31 cellular contexts compared by ENCODE assay signal in genomic region chr7:84538268-84538667, GRCh38.
"Had no signal": no experiment of that assay in that cellular context is flagged by ENCODE, and none has a peak within 500 bp of the region (broad histone marks: within the 10 kb centered on the region; RNA-seq: fewer than 3 reads in every experiment).

No MANE protein-coding gene starts in this region.

- H3K36me3 ChIP-seq: adrenal gland, Peyer's patch, SJSA1 had no signal

- H3K4me1 ChIP-seq: adrenal gland, body of pancreas, Peyer's patch had no signal

- H3K27me3 ChIP-seq: adrenal gland, body of pancreas, Peyer's patch, SJSA1 had no signal

- H3K4me1 Mint-ChIP-seq: activated naive CD4-positive, alpha-beta T cell treated with anti-CD3 and anti-CD28 coated beads, Interleukin-2, amount 10 ng/mL, durations not matched to agents 7 days and 5 days; activated naive CD8-positive, alpha-beta T cell treated with anti-CD3 and anti-CD28 coated beads, Interleukin-2, amount 10 ng/mL, durations not matched to agents 7 days and 5 days had no signal

- H3K4me3 ChIP-seq: adrenal gland, body of pancreas, Peyer's patch, SJSA1 had no signal

- FAIRE-seq: bronchial epithelial cell had no signal

- H3K4me3 Mint-ChIP-seq: activated CD8-positive, alpha-beta T cell treated with anti-CD3 and anti-CD28 coated beads for 36 hours; activated naive CD4-positive, alpha-beta T cell treated with anti-CD3 and anti-CD28 coated beads, Interleukin-2, amount 10 ng/mL, durations not matched to agents 7 days and 5 days; activated naive CD8-positive, alpha-beta T cell treated with anti-CD3 and anti-CD28 coated beads, Interleukin-2, amount 10 ng/mL, durations not matched to agents 7 days and 5 days; activated T-cell treated with anti-CD3 and anti-CD28 coated beads, Interleukin-2, amount 50 U/mL, for 72 hours; T-helper 1 cell treated with Interleukin-12 subunit alpha and Interleukin-12 subunit beta and Interleukin-4 antibody, amounts not matched to agents 30 μg/mL and 1 μg/mL, for 36 hours had no signal

- H3K36me3 Mint-ChIP-seq: activated naive CD4-positive, alpha-beta T cell treated with anti-CD3 and anti-CD28 coated beads, Interleukin-2, amount 10 ng/mL, durations not matched to agents 7 days and 5 days; activated naive CD8-positive, alpha-beta T cell treated with anti-CD3 and anti-CD28 coated beads, Interleukin-2, amount 10 ng/mL, durations not matched to agents 7 days and 5 days had no signal

- DNase-seq: activated CD4-positive, alpha-beta T cell treated with anti-CD3 and anti-CD28 coated beads for 4 hours; activated CD8-positive, alpha-beta memory T cell treated with anti-CD3 and anti-CD28 coated beads, Interleukin-2, amount 50 U/mL, for 4 hours; activated CD8-positive, alpha-beta T cell treated with anti-CD3 and anti-CD28 coated beads for 36 hours; activated gamma-delta T cell treated with Interleukin-2 at 50 U/mL for 16 hours; activated naive CD4-positive, alpha-beta T cell treated with anti-CD3 and anti-CD28 coated beads, Interleukin-2, amount 10 ng/mL, durations not matched to agents 7 days and 5 days; activated naive CD8-positive, alpha-beta T cell treated with anti-CD3 and anti-CD28 coated beads, Interleukin-2, amount 10 ng/mL, durations not matched to agents 7 days and 5 days; activated T-cell treated with anti-CD3 and anti-CD28 coated beads, Interleukin-2, amount 50 U/mL, for 72 hours; adrenal gland; aorta; body of pancreas; central memory CD4-positive, alpha-beta T cell; Kasumi-1; KBM-7; NCI-H1048; NCI-H1417; NCI-H2029; NCI-H2107; NCI-H2171 treated with DMSO at 0.1 percent for 48 hours; NCI-H226; NCI-H526; NCI-H82; OCI-M1; Peyer's patch; Right ventricle myocardium superior had no signal

- H3K27me3 Mint-ChIP-seq: activated CD8-positive, alpha-beta T cell treated with anti-CD3 and anti-CD28 coated beads for 36 hours; activated naive CD4-positive, alpha-beta T cell treated with anti-CD3 and anti-CD28 coated beads, Interleukin-2, amount 10 ng/mL, durations not matched to agents 7 days and 5 days; activated naive CD8-positive, alpha-beta T cell treated with anti-CD3 and anti-CD28 coated beads, Interleukin-2, amount 10 ng/mL, durations not matched to agents 7 days and 5 days had no signal

- H3K9me3 Mint-ChIP-seq: activated CD8-positive, alpha-beta T cell treated with anti-CD3 and anti-CD28 coated beads for 36 hours; activated naive CD4-positive, alpha-beta T cell treated with anti-CD3 and anti-CD28 coated beads, Interleukin-2, amount 10 ng/mL, durations not matched to agents 7 days and 5 days; activated naive CD8-positive, alpha-beta T cell treated with anti-CD3 and anti-CD28 coated beads, Interleukin-2, amount 10 ng/mL, durations not matched to agents 7 days and 5 days; activated T-helper 2 cell treated with anti-CD3 and anti-CD28 coated beads, Interferon-gamma antibody, Interleukin-2, Interleukin-4, amounts not matched to agents 10 μg/mL and 5 μg/mL and 100 μg/mL, durations not matched to agents 14 hours and 24 hours and 36 hours; T-helper 1 cell treated with Interleukin-12 subunit alpha and Interleukin-12 subunit beta and Interleukin-4 antibody, amounts not matched to agents 30 μg/mL and 1 μg/mL, for 36 hours had no signal

- H3K9me3 ChIP-seq: adrenal gland, body of pancreas, Peyer's patch, SJSA1 had no signal

- H3K27ac ChIP-seq: adrenal gland, body of pancreas, RWPE1, SJSA1 had no signal

- H3K27ac Mint-ChIP-seq: activated CD8-positive, alpha-beta T cell treated with anti-CD3 and anti-CD28 coated beads for 36 hours; activated naive CD4-positive, alpha-beta T cell treated with anti-CD3 and anti-CD28 coated beads, Interleukin-2, amount 10 ng/mL, durations not matched to agents 7 days and 5 days; activated naive CD8-positive, alpha-beta T cell treated with anti-CD3 and anti-CD28 coated beads, Interleukin-2, amount 10 ng/mL, durations not matched to agents 7 days and 5 days; activated T-cell treated with anti-CD3 and anti-CD28 coated beads, Interleukin-2, amount 50 U/mL, for 72 hours; activated T-helper 2 cell treated with anti-CD3 and anti-CD28 coated beads, Interferon-gamma antibody, Interleukin-2, Interleukin-4, amounts not matched to agents 10 μg/mL and 5 μg/mL and 100 μg/mL, durations not matched to agents 14 hours and 24 hours and 36 hours; T-helper 1 cell treated with Interleukin-12 subunit alpha and Interleukin-12 subunit beta and Interleukin-4 antibody, amounts not matched to agents 30 μg/mL and 1 μg/mL, for 36 hours had no signal

- ATAC-seq: activated CD4-positive, CD25-positive, alpha-beta regulatory T cell treated with anti-CD3 and anti-CD28 coated beads, Interleukin-2, amount 50 U/mL, for 24 hours; activated CD8-positive, alpha-beta T cell treated with anti-CD3 and anti-CD28 coated beads for 36 hours; activated T-cell treated with anti-CD3 and anti-CD28 coated beads, Interleukin-2, amount 50 U/mL, for 72 hours; body of pancreas; SK-N-SH treated with all-trans-retinoic acid at 6 μM for 48 hours had no signal
